In the genomic region with DNA sequence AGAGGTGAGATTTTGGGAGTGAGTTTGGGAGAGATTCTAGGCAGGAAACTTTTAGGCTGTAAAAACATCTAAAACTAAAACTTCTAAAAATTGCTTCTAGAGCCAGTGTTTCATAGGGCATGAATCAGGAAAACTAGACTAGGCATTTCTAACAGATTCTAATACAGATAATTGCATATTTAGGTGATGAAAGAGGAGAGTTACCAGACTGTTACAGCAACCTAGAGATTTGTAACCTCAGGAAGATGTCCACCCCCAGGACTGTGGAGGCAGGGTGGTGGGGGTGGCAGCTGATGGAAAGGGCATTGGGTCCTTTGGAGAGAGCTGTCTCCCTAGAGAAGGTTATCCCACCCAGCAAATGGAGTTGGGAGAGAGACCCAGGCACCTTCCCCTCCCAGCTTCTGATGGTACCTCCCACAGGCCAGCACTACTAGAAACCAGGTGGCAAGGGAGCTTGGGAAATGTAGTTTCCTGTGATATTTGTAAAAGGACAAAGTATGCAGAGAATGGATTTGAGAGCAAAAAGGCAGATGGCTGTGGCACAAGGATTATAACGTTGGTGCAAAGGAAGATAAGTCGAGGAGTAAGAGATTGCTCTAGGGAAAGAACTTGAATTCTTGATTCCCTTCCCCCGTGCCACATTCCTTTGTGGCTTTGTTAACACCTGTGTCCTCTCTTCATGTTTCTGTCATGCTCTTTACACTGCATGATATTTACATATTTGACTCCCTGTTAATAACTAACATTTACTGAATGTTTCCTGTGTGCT, we compare ENCODE assay signal across 10 cellular contexts.
DNase-seq lines count a peak whose midpoint lies in the region; ATAC-seq, FAIRE-seq and TF ChIP-seq lines count a peak whose summit lies in the region.
"Had no signal": no experiment of that assay in that cellular context is flagged by ENCODE, and none has a peak within 500 bp of the region (broad histone marks: within the 10 kb centered on the region; RNA-seq: fewer than 3 reads in every experiment).

No MANE protein-coding gene starts in this region.

- H3K23ac ChIP-seq in neuronal stem cell (ENCODE audit: low read depth, low read length, poor library complexity), result no peak overlapping the region

- CTCF ChIA-PET in activated B cell treated with CpG ODN at 0.5 μM for 24 hours (lab: Charles Lee), result interaction anchor here (1.6 to 1.9 kb wide), 2 partner anchors 60 to 233 kb away, joined by 3 to 5 read pairs; no protein-coding TSS in a partner anchor

- no peaks in the 10 kb centered on the region for H3K27me3 Mint-ChIP-seq in activated T-cell treated with anti-CD3 and anti-CD28 coated beads, Interleukin-2, amount 50 U/mL, for 72 hours (ENCODE audit: low read depth)
- H3K27me3 Mint-ChIP-seq in activated B cell treated with CpG ODN at 0.5 μM for 24 hours, result no peaks in the 10 kb centered on the region
- H3K27me3 Mint-ChIP-seq in progenitor cell of endocrine pancreas, result no peaks in the 10 kb centered on the region

- H2BK12ac ChIP-seq in neuronal stem cell (ENCODE audit: low read length), result no peak overlapping the region

- H3K4me2 ChIP-seq in neuronal stem cell (ENCODE audit: insufficient read depth, low read length, poor library complexity, severe bottlenecking), result no peak overlapping the region

- H2BK120ac ChIP-seq in neuronal stem cell (ENCODE audit: low read depth, low read length), result no peak overlapping the region

- POLR2A ChIA-PET in activated B cell treated with CpG ODN at 0.5 μM for 24 hours (lab: Charles Lee), result interaction anchor here (0.7 to 1.6 kb wide), 3 partner anchors 9 to 59 kb away, joined by 3 to 12 read pairs (median 3); no protein-coding TSS in a partner anchor

- ATAC-seq in activated T-cell treated with anti-CD3 and anti-CD28 coated beads, Interleukin-2, amount 50 U/mL, for 72 hours (replicated peaks in 1 of 2), result no peak
- ATAC-seq in HG02981 (IDR thresholded peaks at IDR 0.05; ENCODE audit: unreplicated experiment), result peak; percentile 66
- ATAC-seq in activated B cell treated with CpG ODN at 0.5 μM for 24 hours (ENCODE audit: low read depth), result peak; percentile 62
- ATAC-seq in aorta (ENCODE audit: low FRiP score), result no peak

- H3K9me3 Mint-ChIP-seq in activated T-cell treated with anti-CD3 and anti-CD28 coated beads, Interleukin-2, amount 50 U/mL, for 72 hours, result no peaks in the 10 kb centered on the region
- H3K9me3 Mint-ChIP-seq in activated B cell treated with CpG ODN at 0.5 μM for 24 hours (no peaks in the 10 kb centered on the region), progenitor cell of endocrine pancreas (ENCODE audit: low read depth) (no peaks in the 10 kb centered on the region)

- no peak overlapping the region for H2AK5ac ChIP-seq in neuronal stem cell (ENCODE audit: low read depth, low read length)

- H3K79me1 ChIP-seq in neuronal stem cell (ENCODE audit: low read depth, low read length), result peaks cover 4% of the 10 kb centered on the region

- no peak for FAIRE-seq in GM12891 (lab: Jason Lieb, UNC)

- DNase-seq in activated T-cell treated with anti-CD3 and anti-CD28 coated beads, Interleukin-2, amount 50 U/mL, for 72 hours, result no peak
- DNase-seq in activated T-cell treated with anti-CD3 and anti-CD28 coated beads for 4 hours, result no peak
- DNase-seq in activated B cell treated with CpG ODN at 0.5 μM for 24 hours, result no peak
- no peak for DNase-seq in progenitor cell of endocrine pancreas (ENCODE audit: low spot score, unreplicated experiment)
- DNase-seq in neuronal stem cell (ENCODE audit: low spot score), result no peak
- no peak for DNase-seq in GM12891 (ENCODE audit: insufficient read length, low spot score)
- DNase-seq in aorta, result no peak
- DNase-seq: SHP77; stimulated activated CD4-positive, alpha-beta T cell treated with anti-CD3 and anti-CD28 coated beads, Interleukin-4, amount 100 ng/mL, for 1 hour had no signal

- no peaks in the 10 kb centered on the region for H3K27me3 ChIP-seq in neuronal stem cell (ENCODE audit: control insufficient read depth in 3 of 3, insufficient read depth in 3 of 3, low read depth in 1 of 3, low read length in 3 of 3)
- no peaks in the 10 kb centered on the region for H3K27me3 ChIP-seq in aorta (ENCODE audit: control insufficient read depth in 1 of 2, insufficient read depth in 2 of 2, low read length in 1 of 2)

- no peak overlapping the region for H3K9ac ChIP-seq in neuronal stem cell (ENCODE audit: low read depth, low read length, poor library complexity)

- no peak overlapping the region for H3K14ac ChIP-seq in neuronal stem cell (ENCODE audit: low read length)

- H3K36me3 Mint-ChIP-seq in activated T-cell treated with anti-CD3 and anti-CD28 coated beads, Interleukin-2, amount 50 U/mL, for 72 hours (ENCODE audit: insufficient read depth in 2 of 2), result no peaks in the 10 kb centered on the region
- H3K36me3 Mint-ChIP-seq in activated B cell treated with CpG ODN at 0.5 μM for 24 hours (ENCODE audit: low read depth) (peaks cover 20% of the 10 kb centered on the region), progenitor cell of endocrine pancreas (ENCODE audit: insufficient read depth) (peaks cover 11% of the 10 kb centered on the region)

- no peak overlapping the region for H3K4me3 Mint-ChIP-seq in activated T-cell treated with anti-CD3 and anti-CD28 coated beads, Interleukin-2, amount 50 U/mL, for 72 hours
- H3K4me3 Mint-ChIP-seq in activated B cell treated with CpG ODN at 0.5 μM for 24 hours, result peak overlapping the region; percentile 21
- H3K4me3 Mint-ChIP-seq in progenitor cell of endocrine pancreas (ENCODE audit: low read depth), result no peak overlapping the region

- TF ChIP-seq POLR2A in GM12891 (IDR thresholded peaks at IDR 0.05; ENCODE audit: low read depth, low read length), result no peak

- H3K27ac Mint-ChIP-seq in activated T-cell treated with anti-CD3 and anti-CD28 coated beads, Interleukin-2, amount 50 U/mL, for 72 hours, result peak overlapping the region; percentile 66
- H3K27ac Mint-ChIP-seq in activated B cell treated with CpG ODN at 0.5 μM for 24 hours (peak overlapping the region; percentile 84), progenitor cell of endocrine pancreas (peak overlapping the region; percentile 70)

- WGBS in neuronal stem cell (ENCODE audit: extremely low coverage in 2 of 2, insufficient read length in 2 of 2, insufficient replicate concordance in 1 of 2), 2 donors, result no CpG with 5 or more reads among the region's 3 CpGs
- WGBS in aorta, 2 donors, result 79 to 83% methylated on average over 3 of the region's 3 CpGs

- no peak overlapping the region for H2BK15ac ChIP-seq in neuronal stem cell (ENCODE audit: low read length)

- H3K4ac ChIP-seq in neuronal stem cell (ENCODE audit: low read length), result no peak overlapping the region

- H2BK5ac ChIP-seq in neuronal stem cell (ENCODE audit: low read length), result no peak overlapping the region

- TF ChIP-seq CTCF in activated B cell treated with CpG ODN at 0.5 μM for 24 hours (IDR thresholded peaks at IDR 0.05) (no peak), progenitor cell of endocrine pancreas (IDR thresholded peaks at IDR 0.05; ENCODE audit: unreplicated experiment) (no peak)

- no peak overlapping the region for H2AFZ ChIP-seq in neuronal stem cell (ENCODE audit: low read length)

- peaks cover 3 to 8% of the 10 kb centered on the region in 2 donors for H3K4me1 ChIP-seq in neuronal stem cell (ENCODE audit: control insufficient read depth in 2 of 2, insufficient read depth in 1 of 2, low read depth in 1 of 2, low read length in 2 of 2)
- peaks cover 0 to 2% of the 10 kb centered on the region in 2 donors for H3K4me1 ChIP-seq in aorta (ENCODE audit: control insufficient read depth in 1 of 2, insufficient read depth in 2 of 2, low read length in 2 of 2)

- no peak overlapping the region for H3K18ac ChIP-seq in neuronal stem cell (ENCODE audit: low read length)

- peaks cover 58% of the 10 kb centered on the region for H3K4me1 Mint-ChIP-seq in activated T-cell treated with anti-CD3 and anti-CD28 coated beads, Interleukin-2, amount 50 U/mL, for 72 hours (ENCODE audit: low read depth)
- H3K4me1 Mint-ChIP-seq in activated B cell treated with CpG ODN at 0.5 μM for 24 hours (peaks cover 92% of the 10 kb centered on the region), progenitor cell of endocrine pancreas (ENCODE audit: low read depth) (peaks cover 42% of the 10 kb centered on the region)

- H4K91ac ChIP-seq in neuronal stem cell (ENCODE audit: low read depth, low read length, poor library complexity), result no peak overlapping the region

- H3K27ac ChIP-seq in neuronal stem cell (replicated peaks; ENCODE audit: low read length), result no peak overlapping the region
- H3K27ac ChIP-seq in aorta (ENCODE audit: low read depth in 1 of 2, low read length in 2 of 2), result no peak overlapping the region

- H3K9me3 ChIP-seq in neuronal stem cell (replicated peaks in 1 of 2; ENCODE audit: control insufficient read depth in 2 of 2, insufficient read depth in 1 of 2, low read depth in 1 of 2, low read length in 2 of 2), result peaks cover 0 to 3% of the 10 kb centered on the region in 2 donors
- H3K9me3 ChIP-seq in aorta (ENCODE audit: control insufficient read depth, low read length), result no peaks in the 10 kb centered on the region

- peaks cover 0 to 3% of the 10 kb centered on the region in 2 donors for H3K36me3 ChIP-seq in neuronal stem cell (replicated peaks in 1 of 2; ENCODE audit: control insufficient read depth in 2 of 2, insufficient read depth in 2 of 2, low read length in 2 of 2)
- H3K36me3 ChIP-seq in aorta (ENCODE audit: control insufficient read depth in 1 of 2, insufficient read depth in 2 of 2, low read length in 1 of 2), result no peaks in the 10 kb centered on the region

- no peak overlapping the region for H3K4me3 ChIP-seq in neuronal stem cell (ENCODE audit: low read length in 2 of 2)
- H3K4me3 ChIP-seq in aorta (ENCODE audit: low read length in 2 of 2), result no peak overlapping the region

- intact Hi-C loops in activated B cell treated with CpG ODN at 0.5 μM for 24 hours (cut with micrococcal nuclease), result loop anchor here (2.0 kb wide), 1 partner anchor 59 kb away; no protein-coding TSS in a partner anchor
- intact Hi-C loops in aorta (cut with DNase I), result no loop called here

- H4K8ac ChIP-seq in neuronal stem cell (ENCODE audit: low read depth, low read length), result no peak overlapping the region

TF ChIP-seq in GM12891, 5 proteins besides CTCF, POLR2A, EP300 and RAD21:
- TF ChIP-seq SPI1 (IDR thresholded peaks at IDR 0.05; ENCODE audit: low read depth, low read length) (no peak), TAF1 (IDR thresholded peaks at IDR 0.05; ENCODE audit: low read depth, low read length) (no peak)

Comparison
In these comparisons a context has a peak if more than half of its experiments do, and no peak if none do; other contexts are left out.
1. ATAC-seq: peak in HG02981 (single experiment) and activated B cell treated with CpG ODN at 0.5 μM for 24 hours (single experiment); none in activated T-cell treated with anti-CD3 and anti-CD28 coated beads, Interleukin-2, amount 50 U/mL, for 72 hours (0 of 2) and aorta (single experiment).
2. Peak in every context shown above with its lines, with median percentiles within 50 percentile points of each other: H3K27ac Mint-ChIP-seq.